ENCODE assay signal across 33 cellular contexts in genomic region chr21:45313682-45314081, GRCh38.
"Had no signal": no experiment of that assay in that cellular context is flagged by ENCODE, and none has a peak within 500 bp of the region (broad histone marks: within the 10 kb centered on the region; RNA-seq: fewer than 3 reads in every experiment).

No MANE protein-coding gene starts in this region.

- DNase-seq: activated B cell treated with CpG ODN at 0.5 μM for 24 hours; activated CD4-positive, alpha-beta memory T cell treated with anti-CD3 and anti-CD28 coated beads for 36 hours; activated CD4-positive, alpha-beta T cell treated with anti-CD3 and anti-CD28 coated beads for 4 hours; activated CD4-positive, alpha-beta T cell treated with anti-CD3 and anti-CD28 coated beads, Interleukin-2, amount 10 ng/mL, durations not matched to agents 24 days and 14 days; activated CD4-positive, alpha-beta T cell treated with anti-CD3 and anti-CD28 coated beads, Interleukin-2, amount 50 U/mL, for 1 hour; activated CD4-positive, alpha-beta T cell treated with anti-CD3 and anti-CD28 coated beads, Interleukin-2, amount 50 U/mL, for 4 hours; activated CD4-positive, CD25-positive, alpha-beta regulatory T cell treated with anti-CD3 and anti-CD28 coated beads, Interleukin-2, amount 50 U/mL, for 72 hours; activated CD8-positive, alpha-beta memory T cell treated with anti-CD3 and anti-CD28 coated beads, Interleukin-2, amount 50 U/mL, for 4 hours; activated CD8-positive, alpha-beta T cell treated with anti-CD3 and anti-CD28 coated beads for 36 hours; activated effector memory CD4-positive, alpha-beta T cell treated with anti-CD3 and anti-CD28 coated beads, Interleukin-2, amount 50 U/mL, for 16 hours; activated gamma-delta T cell treated with Interleukin-2 at 50 U/mL for 16 hours; activated naive CD4-positive, alpha-beta T cell; activated naive CD4-positive, alpha-beta T cell treated with anti-CD3 and anti-CD28 coated beads for 36 hours; activated naive CD4-positive, alpha-beta T cell treated with anti-CD3 and anti-CD28 coated beads, Interleukin-2, amount 50 U/mL, for 16 hours; activated naive CD8-positive, alpha-beta T cell treated with anti-CD3 and anti-CD28 coated beads for 36 hours; activated T-cell treated with anti-CD3 and anti-CD28 coated beads for 4 hours; activated T-cell treated with anti-CD3 and anti-CD28 coated beads, Interleukin-2, amount 50 U/mL, for 1 hour; activated T-cell treated with anti-CD3 and anti-CD28 coated beads, Interleukin-2, amount 50 U/mL, for 4 hours; activated T-cell treated with anti-CD3 and anti-CD28 coated beads, Interleukin-2, amount 50 U/mL, for 72 hours; adrenal gland; amniotic stem cell; brain microvascular endothelial cell; central memory CD4-positive, alpha-beta T cell; T-helper 2 cell; T-helper 9 cell had no signal

- H3K27me3 ChIP-seq: adrenal gland, body of pancreas, brain microvascular endothelial cell, breast epithelium had no signal

- H3K4me1 Mint-ChIP-seq: activated B cell treated with CpG ODN at 0.5 μM for 24 hours had no signal

- H3K9me3 ChIP-seq: adrenal gland, body of pancreas, breast epithelium had no signal

- H3K4me3 Mint-ChIP-seq: activated B cell treated with CpG ODN at 0.5 μM for 24 hours; activated CD4-positive, alpha-beta memory T cell treated with anti-CD3 and anti-CD28 coated beads for 36 hours; activated CD4-positive, alpha-beta T cell treated with anti-CD3 and anti-CD28 coated beads, Interleukin-2, amount 10 ng/mL, durations not matched to agents 24 days and 14 days; activated CD8-positive, alpha-beta T cell treated with anti-CD3 and anti-CD28 coated beads for 36 hours; activated naive CD4-positive, alpha-beta T cell treated with anti-CD3 and anti-CD28 coated beads for 36 hours; activated naive CD8-positive, alpha-beta T cell treated with anti-CD3 and anti-CD28 coated beads for 36 hours; activated T-cell treated with anti-CD3 and anti-CD28 coated beads, Interleukin-2, amount 50 U/mL, for 4 hours; activated T-cell treated with anti-CD3 and anti-CD28 coated beads, Interleukin-2, amount 50 U/mL, for 72 hours; activated T-helper 1 cell treated with anti-CD3 and anti-CD28 coated beads, Interleukin-12 subunit alpha, Interleukin-12 subunit beta, Interleukin-2, Interleukin-4 antibody, amounts not matched to agents 30 ng/mL and 10 ng/mL and 1 ng/mL, durations not matched to agents 14 hours and 24 hours and 36 hours; activated T-helper 17 cell treated with anti-CD3 and anti-CD28 coated beads, Interleukin-2, amount 50 U/mL, for 72 hours; T-helper 1 cell treated with Interleukin-12 subunit alpha and Interleukin-12 subunit beta and Interleukin-4 antibody, amounts not matched to agents 30 μg/mL and 1 μg/mL, for 36 hours; T-helper 2 cell treated with Interferon-gamma antibody and Interleukin-4, amounts not matched to agents 5 μg/mL and 100 μg/mL, for 36 hours had no signal

- H3K27me3 Mint-ChIP-seq: activated CD8-positive, alpha-beta T cell treated with anti-CD3 and anti-CD28 coated beads for 36 hours had no signal

- ATAC-seq: activated CD8-positive, alpha-beta T cell treated with anti-CD3 and anti-CD28 coated beads for 36 hours; activated naive CD4-positive, alpha-beta T cell treated with anti-CD3 and anti-CD28 coated beads, Interleukin-2, amount 50 U/mL, for 72 hours; activated T-cell treated with anti-CD3 and anti-CD28 coated beads, Interleukin-2, amount 50 U/mL, for 4 hours; activated T-cell treated with anti-CD3 and anti-CD28 coated beads, Interleukin-2, amount 50 U/mL, for 72 hours; activated T-helper 17 cell treated with anti-CD3 and anti-CD28 coated beads, Interleukin-2, amount 50 U/mL, for 72 hours; body of pancreas had no signal

- H3K27ac ChIP-seq: adrenal gland, body of pancreas, brain microvascular endothelial cell, breast epithelium, VCaP had no signal

- H3K27ac Mint-ChIP-seq: activated B cell treated with CpG ODN at 0.5 μM for 24 hours; activated CD4-positive, alpha-beta memory T cell treated with anti-CD3 and anti-CD28 coated beads for 36 hours; activated CD4-positive, alpha-beta T cell treated with anti-CD3 and anti-CD28 coated beads, Interleukin-2, amount 10 ng/mL, durations not matched to agents 24 days and 14 days; activated CD8-positive, alpha-beta T cell treated with anti-CD3 and anti-CD28 coated beads for 36 hours; activated naive CD4-positive, alpha-beta T cell treated with anti-CD3 and anti-CD28 coated beads for 36 hours; activated naive CD4-positive, alpha-beta T cell treated with anti-CD3 and anti-CD28 coated beads, Interleukin-2, amount 50 U/mL, for 72 hours; activated naive CD8-positive, alpha-beta T cell treated with anti-CD3 and anti-CD28 coated beads for 36 hours; activated T-cell treated with anti-CD3 and anti-CD28 coated beads, Interleukin-2, amount 50 U/mL, for 72 hours; activated T-helper 1 cell treated with anti-CD3 and anti-CD28 coated beads, Interleukin-12 subunit alpha, Interleukin-12 subunit beta, Interleukin-2, Interleukin-4 antibody, amounts not matched to agents 30 ng/mL and 10 ng/mL and 1 ng/mL, durations not matched to agents 14 hours and 24 hours and 36 hours; activated T-helper 17 cell treated with anti-CD3 and anti-CD28 coated beads, Interleukin-2, amount 50 U/mL, for 72 hours; T-helper 1 cell treated with Interleukin-12 subunit alpha and Interleukin-12 subunit beta and Interleukin-4 antibody, amounts not matched to agents 30 μg/mL and 1 μg/mL, for 36 hours; T-helper 2 cell treated with Interferon-gamma antibody and Interleukin-4, amounts not matched to agents 5 μg/mL and 100 μg/mL, for 36 hours had no signal

- H3K4me3 ChIP-seq: adrenal gland, body of pancreas, breast epithelium had no signal

- H3K36me3 ChIP-seq: adrenal gland, brain microvascular endothelial cell, breast epithelium had no signal

- H3K36me3 Mint-ChIP-seq: activated naive CD8-positive, alpha-beta T cell treated with anti-CD3 and anti-CD28 coated beads for 36 hours had no signal

- H3K9me3 Mint-ChIP-seq: activated CD4-positive, alpha-beta T cell treated with anti-CD3 and anti-CD28 coated beads, Interleukin-2, amount 10 ng/mL, durations not matched to agents 24 days and 14 days; activated CD8-positive, alpha-beta T cell treated with anti-CD3 and anti-CD28 coated beads for 36 hours; activated T-helper 1 cell treated with anti-CD3 and anti-CD28 coated beads, Interleukin-12 subunit alpha, Interleukin-12 subunit beta, Interleukin-2, Interleukin-4 antibody, amounts not matched to agents 30 ng/mL and 10 ng/mL and 1 ng/mL, durations not matched to agents 14 hours and 24 hours and 36 hours; activated T-helper 17 cell treated with anti-CD3 and anti-CD28 coated beads, Interleukin-2, amount 50 U/mL, for 72 hours; T-helper 1 cell treated with Interleukin-12 subunit alpha and Interleukin-12 subunit beta and Interleukin-4 antibody, amounts not matched to agents 30 μg/mL and 1 μg/mL, for 36 hours; T-helper 2 cell treated with Interferon-gamma antibody and Interleukin-4, amounts not matched to agents 5 μg/mL and 100 μg/mL, for 36 hours had no signal
